In the genomic region with DNA sequence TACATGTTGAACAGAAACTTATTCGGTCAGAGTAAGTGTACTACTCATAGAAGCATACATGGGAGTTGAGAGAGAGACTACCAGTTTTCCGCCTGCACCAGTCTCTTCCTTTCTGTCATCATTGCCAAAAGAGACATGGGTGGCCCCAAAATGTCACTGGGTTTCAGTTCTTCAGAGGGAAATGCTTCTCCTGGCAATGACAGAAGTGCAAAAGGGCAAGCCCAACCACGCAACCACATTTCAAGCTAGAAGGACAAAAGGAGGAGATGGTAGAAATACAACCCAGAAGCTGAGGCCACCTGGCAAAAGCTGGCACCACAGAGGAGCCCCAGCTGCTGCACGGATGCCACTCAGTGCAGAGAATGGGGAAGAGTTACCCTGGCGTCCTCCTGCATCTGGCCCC, we compare ENCODE assay signal across 17 cellular contexts.
DNase-seq lines count a peak whose midpoint lies in the region; ATAC-seq and TF ChIP-seq lines count a peak whose summit lies in the region.
"Had no signal": no experiment of that assay in that cellular context is flagged by ENCODE, and none has a peak within 500 bp of the region (broad histone marks: within the 10 kb centered on the region; RNA-seq: fewer than 3 reads in every experiment).

No MANE protein-coding gene starts in this region.

- H3K4me3 ChIP-seq in MM.1S (ENCODE audit: low read length) = no peak overlapping the region
- H3K4me3 ChIP-seq in naive thymus-derived CD4-positive, alpha-beta T cell (ENCODE audit: low read length) = no peak overlapping the region
- H3K4me3 ChIP-seq: colonic mucosa had no signal

- intact Hi-C loops in naive thymus-derived CD4-positive, alpha-beta T cell (cut with micrococcal nuclease) = loop anchor here (10.0 kb wide), 1 partner anchor 973 kb away; the partner anchor contains the start of gene MID1IP1 (in 2 of the 2)

- H3K27ac ChIP-seq in MM.1S (ENCODE audit: low read length) = peak overlapping the region; percentile 37; the same call in 1 of the 2 replicates
- no peak overlapping the region for H3K27ac ChIP-seq in naive thymus-derived CD4-positive, alpha-beta T cell (ENCODE audit: low read depth, low read length)
- H3K27ac ChIP-seq: colonic mucosa had no signal

- H3K27me3 ChIP-seq in MM.1S (replicated peaks; ENCODE audit: insufficient read depth, low read length) = no peaks in the 10 kb centered on the region
- no peaks in the 10 kb centered on the region for H3K27me3 ChIP-seq in naive thymus-derived CD4-positive, alpha-beta T cell (ENCODE audit: control insufficient read depth in 2 of 2, insufficient read depth in 2 of 2, low read length in 2 of 2)
- H3K27me3 ChIP-seq: colonic mucosa had no signal

- peak overlapping the region; percentile 53 for H3K27ac Mint-ChIP-seq in activated CD8-positive, alpha-beta memory T cell treated with anti-CD3 and anti-CD28 coated beads, Interleukin-2, amount 10 ng/mL, durations not matched to agents 7 days and 5 days
- peak overlapping the region; percentile 62 for H3K27ac Mint-ChIP-seq in activated CD4-positive, alpha-beta memory T cell treated with anti-CD3 and anti-CD28 coated beads, Interleukin-2, amount 10 ng/mL, durations not matched to agents 7 days and 5 days
- H3K27ac Mint-ChIP-seq in naive thymus-derived CD4-positive, alpha-beta T cell = peak overlapping the region; percentile 14 to 89 (median 65)

- no peaks in the 10 kb centered on the region for H3K79me2 ChIP-seq in MM.1S (ENCODE audit: low read length)

- no peaks in the 10 kb centered on the region for H3K36me3 ChIP-seq in MM.1S (replicated peaks; ENCODE audit: insufficient read depth, low read length)
- no peaks in the 10 kb centered on the region for H3K36me3 ChIP-seq in naive thymus-derived CD4-positive, alpha-beta T cell (ENCODE audit: control insufficient read depth in 2 of 3, insufficient read depth in 3 of 3, low read length in 3 of 3)
- H3K36me3 ChIP-seq: colonic mucosa had no signal

- no peaks in the 10 kb centered on the region for H4K20me1 ChIP-seq in MM.1S (ENCODE audit: insufficient read depth, low read length)

- peak; percentile 43 for DNase-seq in activated CD8-positive, alpha-beta memory T cell treated with anti-CD3 and anti-CD28 coated beads, Interleukin-2, amount 10 ng/mL, durations not matched to agents 7 days and 5 days
- DNase-seq in activated CD8-positive, alpha-beta memory T cell treated with anti-CD3 and anti-CD28 coated beads, Interleukin-2, amount 50 U/mL, for 4 hours = no peak
- DNase-seq in MM.1S (peak; percentile 50), GM03348 (ENCODE audit: low spot score) (no peak), NCI-H2227 (lab: John Stamatoyannopoulos, UW; ENCODE audit: unreplicated experiment) (no peak), middle frontal gyrus (ENCODE audit: extremely low spot score, low spot score) (no peak)
- DNase-seq in activated CD4-positive, alpha-beta memory T cell treated with anti-CD3 and anti-CD28 coated beads, Interleukin-2, amount 10 ng/mL, durations not matched to agents 7 days and 5 days = peak; percentile 20
- peak in 1 of 9 donors; percentile 32 for DNase-seq in naive thymus-derived CD4-positive, alpha-beta T cell
- DNase-seq: aorta, colonic mucosa, erythroblast, HCEC 1CT, Karpas-422, NCI-H2029 treated with DMSO at 0.1 percent for 48 hours, NCI-H69, substantia nigra, T-helper 9 cell had no signal

- no peak overlapping the region for H2AFZ ChIP-seq in MM.1S (ENCODE audit: low read length)

- no peaks in the 10 kb centered on the region for H3K27me3 Mint-ChIP-seq in activated CD8-positive, alpha-beta memory T cell treated with anti-CD3 and anti-CD28 coated beads, Interleukin-2, amount 10 ng/mL, durations not matched to agents 7 days and 5 days
- no peaks in the 10 kb centered on the region for H3K27me3 Mint-ChIP-seq in activated CD4-positive, alpha-beta memory T cell treated with anti-CD3 and anti-CD28 coated beads, Interleukin-2, amount 10 ng/mL, durations not matched to agents 7 days and 5 days
- no peaks in the 10 kb centered on the region for H3K27me3 Mint-ChIP-seq in naive thymus-derived CD4-positive, alpha-beta T cell

- no peaks in the 10 kb centered on the region for H3K9me3 ChIP-seq in MM.1S (replicated peaks; ENCODE audit: insufficient read depth, low read length)
- peaks cover 0 to 5% (median 0%) of the 10 kb centered on the region in 3 experiments for H3K9me3 ChIP-seq in naive thymus-derived CD4-positive, alpha-beta T cell (ENCODE audit: control insufficient read depth in 2 of 3, low read length in 3 of 3)
- H3K9me3 ChIP-seq: colonic mucosa had no signal

- no peak overlapping the region for H3K9ac ChIP-seq in MM.1S (ENCODE audit: low read length)

- no peak for ATAC-seq in activated CD8-positive, alpha-beta memory T cell treated with anti-CD3 and anti-CD28 coated beads, Interleukin-2, amount 10 ng/mL, durations not matched to agents 7 days and 5 days
- ATAC-seq in naive thymus-derived CD4-positive, alpha-beta T cell = peak; percentile 22

- H3K4me2 ChIP-seq in MM.1S (ENCODE audit: low read depth, low read length) = no peak overlapping the region

- H3F3A ChIP-seq in MM.1S (ENCODE audit: insufficient read depth, low read length) = no peaks in the 10 kb centered on the region

- no peaks in the 10 kb centered on the region for H3K36me3 Mint-ChIP-seq in activated CD8-positive, alpha-beta memory T cell treated with anti-CD3 and anti-CD28 coated beads, Interleukin-2, amount 10 ng/mL, durations not matched to agents 7 days and 5 days
- H3K36me3 Mint-ChIP-seq in activated CD4-positive, alpha-beta memory T cell treated with anti-CD3 and anti-CD28 coated beads, Interleukin-2, amount 10 ng/mL, durations not matched to agents 7 days and 5 days (ENCODE audit: low read depth) = no peaks in the 10 kb centered on the region
- peaks cover 0 to 6% (median 0%) of the 10 kb centered on the region in 5 donors for H3K36me3 Mint-ChIP-seq in naive thymus-derived CD4-positive, alpha-beta T cell

- TF ChIP-seq CTCF in MM.1S (IDR thresholded peaks at IDR 0.05; ENCODE audit: low read length) = no peak

- H3K4me1 Mint-ChIP-seq in activated CD8-positive, alpha-beta memory T cell treated with anti-CD3 and anti-CD28 coated beads, Interleukin-2, amount 10 ng/mL, durations not matched to agents 7 days and 5 days = peaks cover 33% of the 10 kb centered on the region
- H3K4me1 Mint-ChIP-seq in activated CD4-positive, alpha-beta memory T cell treated with anti-CD3 and anti-CD28 coated beads, Interleukin-2, amount 10 ng/mL, durations not matched to agents 7 days and 5 days = peaks cover 30% of the 10 kb centered on the region
- peaks cover 8 to 34% (median 28%) of the 10 kb centered on the region in 7 donors for H3K4me1 Mint-ChIP-seq in naive thymus-derived CD4-positive, alpha-beta T cell

- CTCF ChIA-PET in activated CD8-positive, alpha-beta memory T cell treated with anti-CD3 and anti-CD28 coated beads, Interleukin-2, amount 10 ng/mL, durations not matched to agents 7 days and 5 days (lab: Charles Lee) = no interaction called here
- CTCF ChIA-PET in activated CD4-positive, alpha-beta memory T cell treated with anti-CD3 and anti-CD28 coated beads, Interleukin-2, amount 10 ng/mL, durations not matched to agents 7 days and 5 days (lab: Charles Lee) = no interaction called here
- CTCF ChIA-PET in naive thymus-derived CD4-positive, alpha-beta T cell (lab: Charles Lee) = no interaction called here

- POLR2A ChIA-PET in activated CD4-positive, alpha-beta memory T cell treated with anti-CD3 and anti-CD28 coated beads, Interleukin-2, amount 10 ng/mL, durations not matched to agents 7 days and 5 days (lab: Charles Lee) = no interaction called here
- POLR2A ChIA-PET in naive thymus-derived CD4-positive, alpha-beta T cell (lab: Charles Lee) = no interaction called here

- H3K9me3 Mint-ChIP-seq in activated CD8-positive, alpha-beta memory T cell treated with anti-CD3 and anti-CD28 coated beads, Interleukin-2, amount 10 ng/mL, durations not matched to agents 7 days and 5 days (ENCODE audit: low read depth) = no peaks in the 10 kb centered on the region
- H3K9me3 Mint-ChIP-seq in activated CD4-positive, alpha-beta memory T cell treated with anti-CD3 and anti-CD28 coated beads, Interleukin-2, amount 10 ng/mL, durations not matched to agents 7 days and 5 days = peaks cover 2% of the 10 kb centered on the region
- H3K9me3 Mint-ChIP-seq in naive thymus-derived CD4-positive, alpha-beta T cell = peaks cover 0 to 10% (median 0%) of the 10 kb centered on the region in 11 donors

- H3K4me1 ChIP-seq in MM.1S (ENCODE audit: low read length) = no peaks in the 10 kb centered on the region
- H3K4me1 ChIP-seq in naive thymus-derived CD4-positive, alpha-beta T cell (ENCODE audit: control insufficient read depth in 2 of 2, insufficient read depth in 2 of 2, low read length in 2 of 2) = peaks cover 8 to 14% of the 10 kb centered on the region in 2 donors
- H3K4me1 ChIP-seq: colonic mucosa had no signal

- no peak overlapping the region for H3K4me3 Mint-ChIP-seq in activated CD8-positive, alpha-beta memory T cell treated with anti-CD3 and anti-CD28 coated beads, Interleukin-2, amount 10 ng/mL, durations not matched to agents 7 days and 5 days
- H3K4me3 Mint-ChIP-seq in activated CD4-positive, alpha-beta memory T cell treated with anti-CD3 and anti-CD28 coated beads, Interleukin-2, amount 10 ng/mL, durations not matched to agents 7 days and 5 days = no peak overlapping the region
- H3K4me3 Mint-ChIP-seq in naive thymus-derived CD4-positive, alpha-beta T cell = peak overlapping the region in 5 of 10 donors; percentile 3 to 51 (median 22)

- H3K9me2 ChIP-seq in MM.1S (replicated peaks; ENCODE audit: insufficient read depth, low read length) = no peaks in the 10 kb centered on the region

Comparison
In these comparisons a context has a peak if more than half of its experiments do, and no peak if none do; other contexts are left out.
1. DNase-seq: peak in activated CD8-positive, alpha-beta memory T cell treated with anti-CD3 and anti-CD28 coated beads, Interleukin-2, amount 10 ng/mL, durations not matched to agents 7 days and 5 days (single experiment), MM.1S (single experiment) and activated CD4-positive, alpha-beta memory T cell treated with anti-CD3 and anti-CD28 coated beads, Interleukin-2, amount 10 ng/mL, durations not matched to agents 7 days and 5 days (single experiment); none in activated CD8-positive, alpha-beta memory T cell treated with anti-CD3 and anti-CD28 coated beads, Interleukin-2, amount 50 U/mL, for 4 hours (single experiment), GM03348 (single experiment), NCI-H2227 (single experiment) and middle frontal gyrus (single experiment).
2. Peak in every context shown above with its lines, with median percentiles within 50 percentile points of each other: H3K27ac Mint-ChIP-seq.